23 cellular contexts compared by ENCODE assay signal in the genomic region with DNA sequence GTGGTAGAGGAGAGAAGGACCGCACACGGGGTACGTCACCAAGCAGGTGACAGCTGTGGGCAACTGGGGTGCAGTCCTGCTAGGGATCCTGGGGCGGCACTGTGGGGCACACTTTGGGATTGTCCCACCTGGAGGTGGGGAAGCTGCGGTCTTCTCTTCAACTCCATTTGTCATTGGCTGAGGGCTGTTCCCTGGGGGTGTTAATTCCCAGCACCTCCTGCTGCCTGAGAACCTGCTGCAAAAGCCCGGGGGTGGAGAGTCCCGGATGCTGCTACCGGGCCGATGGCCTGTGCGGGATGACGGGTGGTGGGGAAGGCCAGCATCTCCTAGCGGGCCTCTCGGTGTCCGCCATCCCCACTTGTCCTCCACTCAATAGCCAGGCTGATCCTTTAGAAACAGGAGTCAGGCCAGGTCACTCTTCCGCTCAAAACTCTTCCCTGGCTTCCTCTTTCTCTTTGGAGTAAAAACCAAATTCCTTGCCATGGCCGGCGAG.
A peak's percentile ranks its signal among the peaks of the same experiment; 100 is the strongest.
DNase-seq lines count a peak whose midpoint lies in the region; ATAC-seq and TF ChIP-seq lines count a peak whose summit lies in the region.
"Had no signal": no experiment of that assay in that cellular context is flagged by ENCODE, and none has a peak within 500 bp of the region (broad histone marks: within the 10 kb centered on the region; RNA-seq: fewer than 3 reads in every experiment).

No MANE protein-coding gene starts in this region.

- no peak for ATAC-seq in activated T-cell treated with anti-CD3 and anti-CD28 coated beads, Interleukin-2, amount 50 U/mL, for 4 hours
- no peak for ATAC-seq in activated T-helper 17 cell treated with anti-CD3 and anti-CD28 coated beads, Interleukin-2, amount 50 U/mL, for 72 hours (replicated peaks)
- no peak for ATAC-seq in memory B cell (ENCODE audit: low read depth)
- ATAC-seq in HG03432 (IDR thresholded peaks at IDR 0.05; ENCODE audit: unreplicated experiment) = no peak
- no peak for ATAC-seq in GM19324 (IDR thresholded peaks at IDR 0.05; ENCODE audit: low FRiP score, unreplicated experiment)
- ATAC-seq: gastroesophageal sphincter, left ventricle myocardium superior, mucosa of descending colon, SK-N-SH treated with all-trans-retinoic acid at 6 μM for 48 hours had no signal

- no peak for DNase-seq in activated T-cell treated with anti-CD3 and anti-CD28 coated beads, Interleukin-2, amount 50 U/mL, for 4 hours
- DNase-seq in activated T-cell treated with anti-CD3 and anti-CD28 coated beads, Interleukin-2, amount 50 U/mL, for 1 hour = no peak
- DNase-seq in memory B cell (ENCODE audit: low spot score in 2 of 2) (no peak), vagina (ENCODE audit: extremely low spot score in 2 of 2) (peak; percentile 62 to 82), NCI-H2196 treated with DMSO at 0.1 percent for 48 hours (lab: John Stamatoyannopoulos, UW; ENCODE audit: unreplicated experiment) (no peak)
- DNase-seq: activated CD4-positive, alpha-beta memory T cell treated with anti-CD3 and anti-CD28 coated beads, Interleukin-2, amount 10 ng/mL, durations not matched to agents 7 days and 5 days; activated CD4-positive, CD25-positive, alpha-beta regulatory T cell; Calu3; colonic mucosa; Karpas-422; left ventricle myocardium superior; mucosa of descending colon; NCI-H1930; NCI-H226; NCI-H748 treated with DMSO at 0.1 percent for 48 hours; tibial artery had no signal

- H3K4me3 Mint-ChIP-seq in activated T-cell treated with anti-CD3 and anti-CD28 coated beads, Interleukin-2, amount 50 U/mL, for 4 hours = peak overlapping the region; percentile 71
- H3K4me3 Mint-ChIP-seq in activated T-helper 17 cell treated with anti-CD3 and anti-CD28 coated beads, Interleukin-2, amount 50 U/mL, for 72 hours = peak overlapping the region; percentile 33
- H3K4me3 Mint-ChIP-seq in memory B cell = peak overlapping the region; percentile 39
- H3K4me3 Mint-ChIP-seq: activated CD4-positive, alpha-beta memory T cell treated with anti-CD3 and anti-CD28 coated beads, Interleukin-2, amount 10 ng/mL, durations not matched to agents 7 days and 5 days had no signal

- no peak overlapping the region for H3K27ac Mint-ChIP-seq in activated T-helper 17 cell treated with anti-CD3 and anti-CD28 coated beads, Interleukin-2, amount 50 U/mL, for 72 hours
- H3K27ac Mint-ChIP-seq in memory B cell = no peak overlapping the region
- H3K27ac Mint-ChIP-seq: activated CD4-positive, alpha-beta memory T cell treated with anti-CD3 and anti-CD28 coated beads, Interleukin-2, amount 10 ng/mL, durations not matched to agents 7 days and 5 days; brain had no signal

- H3K9me3 ChIP-seq in vagina = no peaks in the 10 kb centered on the region
- H3K9me3 ChIP-seq: colonic mucosa, gastroesophageal sphincter, mucosa of descending colon, prostate gland, tibial artery had no signal

- intact Hi-C loops in vagina (cut with DNase I) = no loop called here

- no peak overlapping the region for H3K27ac ChIP-seq in vagina
- H3K27ac ChIP-seq: colonic mucosa, gastroesophageal sphincter, prostate gland, tibial artery had no signal

- H3K4me1 Mint-ChIP-seq in activated T-cell treated with anti-CD3 and anti-CD28 coated beads, Interleukin-2, amount 50 U/mL, for 4 hours (ENCODE audit: low read depth) = peaks cover 19% of the 10 kb centered on the region
- peaks cover 17% of the 10 kb centered on the region for H3K4me1 Mint-ChIP-seq in activated T-helper 17 cell treated with anti-CD3 and anti-CD28 coated beads, Interleukin-2, amount 50 U/mL, for 72 hours
- H3K4me1 Mint-ChIP-seq in memory B cell = peaks cover 8% of the 10 kb centered on the region

- no peak overlapping the region for H3K4me3 ChIP-seq in vagina
- H3K4me3 ChIP-seq: mucosa of descending colon, prostate gland, tibial artery had no signal

- no peaks in the 10 kb centered on the region for H3K27me3 ChIP-seq in vagina

- peaks cover 3% of the 10 kb centered on the region for H3K27me3 Mint-ChIP-seq in activated T-cell treated with anti-CD3 and anti-CD28 coated beads, Interleukin-2, amount 50 U/mL, for 4 hours (ENCODE audit: low read depth)
- peaks cover 8% of the 10 kb centered on the region for H3K27me3 Mint-ChIP-seq in activated T-helper 17 cell treated with anti-CD3 and anti-CD28 coated beads, Interleukin-2, amount 50 U/mL, for 72 hours
- H3K27me3 Mint-ChIP-seq in memory B cell = peaks cover 22% of the 10 kb centered on the region

- peaks cover 6% of the 10 kb centered on the region for H3K4me1 ChIP-seq in vagina
- H3K4me1 ChIP-seq: colonic mucosa, prostate gland had no signal

- no peaks in the 10 kb centered on the region for H3K36me3 ChIP-seq in vagina
- H3K36me3 ChIP-seq: colonic mucosa, gastroesophageal sphincter, prostate gland, tibial artery had no signal

- TF ChIP-seq CTCF in vagina (IDR thresholded peaks at IDR 0.05) = no peak

- TF ChIP-seq POLR2A in vagina (IDR thresholded peaks at IDR 0.05) = no peak

- no peaks in the 10 kb centered on the region for H3K9me3 Mint-ChIP-seq in activated T-cell treated with anti-CD3 and anti-CD28 coated beads, Interleukin-2, amount 50 U/mL, for 4 hours
- H3K9me3 Mint-ChIP-seq in activated T-helper 17 cell treated with anti-CD3 and anti-CD28 coated beads, Interleukin-2, amount 50 U/mL, for 72 hours = no peaks in the 10 kb centered on the region
- H3K9me3 Mint-ChIP-seq in memory B cell = no peaks in the 10 kb centered on the region
- H3K9me3 Mint-ChIP-seq: activated CD4-positive, alpha-beta memory T cell treated with anti-CD3 and anti-CD28 coated beads, Interleukin-2, amount 10 ng/mL, durations not matched to agents 7 days and 5 days had no signal

- no peaks in the 10 kb centered on the region for H3K36me3 Mint-ChIP-seq in activated T-cell treated with anti-CD3 and anti-CD28 coated beads, Interleukin-2, amount 50 U/mL, for 4 hours (ENCODE audit: insufficient read depth)
- H3K36me3 Mint-ChIP-seq in activated T-helper 17 cell treated with anti-CD3 and anti-CD28 coated beads, Interleukin-2, amount 50 U/mL, for 72 hours (ENCODE audit: low read depth) = no peaks in the 10 kb centered on the region
- no peaks in the 10 kb centered on the region for H3K36me3 Mint-ChIP-seq in memory B cell
- H3K36me3 Mint-ChIP-seq: brain had no signal

Comparison
In these comparisons a context has a peak if more than half of its experiments do, and no peak if none do; other contexts are left out.
1. DNase-seq: peak in vagina (2 of 2); none in activated T-cell treated with anti-CD3 and anti-CD28 coated beads, Interleukin-2, amount 50 U/mL, for 4 hours (single experiment), activated T-cell treated with anti-CD3 and anti-CD28 coated beads, Interleukin-2, amount 50 U/mL, for 1 hour (single experiment), memory B cell (0 of 2) and NCI-H2196 treated with DMSO at 0.1 percent for 48 hours (single experiment).
2. Peak in every context shown above with its lines, with median percentiles within 50 percentile points of each other: H3K4me3 Mint-ChIP-seq.